ENCODE assay signal across 21 cellular contexts in the genomic region with DNA sequence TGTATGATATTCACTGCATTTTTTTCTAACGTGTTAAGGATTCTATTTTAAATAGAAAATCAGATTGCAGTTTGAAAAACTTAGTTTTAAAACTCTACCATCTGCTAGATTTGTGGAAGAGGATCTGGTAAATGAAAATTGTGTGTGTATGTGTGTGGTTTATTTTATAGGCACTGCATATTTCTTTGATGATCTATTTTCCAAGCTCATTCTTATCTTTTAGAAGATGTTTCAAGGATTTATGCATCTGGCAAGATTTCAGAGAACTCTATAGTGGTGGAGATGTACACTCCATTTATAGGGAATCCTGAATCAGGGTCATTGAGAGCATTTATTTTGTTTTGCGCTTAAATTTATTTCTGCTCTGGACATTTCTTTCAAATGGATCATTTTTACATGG.
A peak's percentile ranks its signal among the peaks of the same experiment; 100 is the strongest.
DNase-seq lines count a peak whose midpoint lies in the region; ATAC-seq and TF ChIP-seq lines count a peak whose summit lies in the region.
"Had no signal": no experiment of that assay in that cellular context is flagged by ENCODE, and none has a peak within 500 bp of the region (broad histone marks: within the 10 kb centered on the region; RNA-seq: fewer than 3 reads in every experiment).

No MANE protein-coding gene starts in this region.

- H3K36me3 ChIP-seq in GM23248 (ENCODE audit: low read depth) (no peaks in the 10 kb centered on the region), osteoblast (ENCODE audit: insufficient read depth, low read length) (peaks cover 2% of the 10 kb centered on the region)
- H3K36me3 ChIP-seq: ascending aorta, HAP-1, SJSA1 had no signal

- H4K20me1 ChIP-seq in GM23248 (ENCODE audit: insufficient read depth) (no peaks in the 10 kb centered on the region), osteoblast (ENCODE audit: insufficient read depth, low read length) (no peaks in the 10 kb centered on the region)

- H3K4me3 ChIP-seq in GM23248, result no peak overlapping the region
- H3K4me3 ChIP-seq in osteoblast (ENCODE audit: insufficient read depth, low read length), result no peak overlapping the region
- H3K4me3 ChIP-seq: ascending aorta, HAP-1, lung, SJSA1 had no signal

- H3K27me3 ChIP-seq in GM23248 (replicated peaks; ENCODE audit: insufficient read depth) (no peaks in the 10 kb centered on the region), osteoblast (ENCODE audit: insufficient read depth, low read length) (no peaks in the 10 kb centered on the region)
- H3K27me3 ChIP-seq: SJSA1 had no signal

- H3K36me3 Mint-ChIP-seq in chondrocyte (ENCODE audit: low read depth), result no peaks in the 10 kb centered on the region
- H3K36me3 Mint-ChIP-seq in activated T-cell treated with anti-CD3 and anti-CD28 coated beads, Interleukin-2, amount 50 U/mL, for 4 hours (ENCODE audit: insufficient read depth), result no peaks in the 10 kb centered on the region
- H3K36me3 Mint-ChIP-seq: activated naive CD4-positive, alpha-beta T cell treated with anti-CD3 and anti-CD28 coated beads, Interleukin-2, amount 50 U/mL, for 24 hours; naive thymus-derived CD4-positive, alpha-beta T cell had no signal

- H3K4me1 Mint-ChIP-seq in chondrocyte (ENCODE audit: low read depth), result peaks cover 91% of the 10 kb centered on the region
- no peaks in the 10 kb centered on the region for H3K4me1 Mint-ChIP-seq in activated T-cell treated with anti-CD3 and anti-CD28 coated beads, Interleukin-2, amount 50 U/mL, for 4 hours (ENCODE audit: low read depth)
- H3K4me1 Mint-ChIP-seq: activated naive CD4-positive, alpha-beta T cell treated with anti-CD3 and anti-CD28 coated beads, Interleukin-2, amount 50 U/mL, for 24 hours; stimulated activated naive CD8-positive, alpha-beta T cell treated with anti-CD3 and anti-CD28 coated beads, Interleukin-15, amount 100 ng/mL, for 72 hours had no signal

- no peaks in the 10 kb centered on the region for H3K9me3 Mint-ChIP-seq in chondrocyte (ENCODE audit: low read depth)
- no peaks in the 10 kb centered on the region for H3K9me3 Mint-ChIP-seq in activated T-cell treated with anti-CD3 and anti-CD28 coated beads, Interleukin-2, amount 50 U/mL, for 4 hours
- H3K9me3 Mint-ChIP-seq: activated naive CD4-positive, alpha-beta T cell treated with anti-CD3 and anti-CD28 coated beads, Interleukin-2, amount 50 U/mL, for 24 hours; effector memory CD8-positive, alpha-beta T cell; naive thymus-derived CD4-positive, alpha-beta T cell; stimulated activated naive CD8-positive, alpha-beta T cell treated with anti-CD3 and anti-CD28 coated beads, Interleukin-15, amount 100 ng/mL, for 72 hours had no signal

- ATAC-seq in GM18909 (IDR thresholded peaks at IDR 0.05; ENCODE audit: poor library complexity, unreplicated experiment), result no peak
- ATAC-seq in activated T-cell treated with anti-CD3 and anti-CD28 coated beads, Interleukin-2, amount 50 U/mL, for 4 hours, result no peak
- ATAC-seq in HG03439 (IDR thresholded peaks at IDR 0.05; ENCODE audit: unreplicated experiment), result no peak
- ATAC-seq: effector memory CD8-positive, alpha-beta T cell; naive thymus-derived CD4-positive, alpha-beta T cell; stimulated activated naive CD8-positive, alpha-beta T cell treated with anti-CD3 and anti-CD28 coated beads, Interleukin-15, amount 100 ng/mL, for 72 hours had no signal

- H3K79me2 ChIP-seq in GM23248 (ENCODE audit: insufficient read depth), result peaks cover 77% of the 10 kb centered on the region
- peaks cover 69% of the 10 kb centered on the region for H3K79me2 ChIP-seq in osteoblast (ENCODE audit: insufficient read depth, low read length)

- TF ChIP-seq CTCF in chondrocyte (IDR thresholded peaks at IDR 0.05) (no peak), osteoblast (IDR thresholded peaks at IDR 0.05; ENCODE audit: extremely low read depth, low read depth, low read length) (no peak)

- H3K27ac ChIP-seq in GM23248 (peak overlapping the region; percentile 93), osteoblast (ENCODE audit: low read depth, low read length) (peak overlapping the region; percentile 100)
- H3K27ac ChIP-seq: ascending aorta had no signal

- peak overlapping the region; percentile 99 for H3K27ac Mint-ChIP-seq in chondrocyte (ENCODE audit: unreplicated experiment)
- H3K27ac Mint-ChIP-seq: activated naive CD4-positive, alpha-beta T cell treated with anti-CD3 and anti-CD28 coated beads, Interleukin-2, amount 50 U/mL, for 24 hours; effector memory CD8-positive, alpha-beta T cell; naive thymus-derived CD4-positive, alpha-beta T cell; stimulated activated naive CD8-positive, alpha-beta T cell treated with anti-CD3 and anti-CD28 coated beads, Interleukin-15, amount 100 ng/mL, for 72 hours had no signal

- peaks cover 97% of the 10 kb centered on the region for H3F3A ChIP-seq in GM23248 (ENCODE audit: insufficient read depth)

- H2AFZ ChIP-seq in GM23248 (no peak overlapping the region), osteoblast (ENCODE audit: low read length) (no peak overlapping the region)

- H3K9ac ChIP-seq in GM23248, result no peak overlapping the region

- H3K9me2 ChIP-seq in GM23248 (ENCODE audit: insufficient read depth), result no peaks in the 10 kb centered on the region

- 49 to 53% methylated on average over 2 of the region's 2 CpGs for WGBS in GM23248 (ENCODE audit: low coverage in 1 of 2, low lambda C conversion rate in 2 of 2, missing lambda C conversion rate in 2 of 2), 2 experiments

- H3K4me3 Mint-ChIP-seq in chondrocyte (ENCODE audit: unreplicated experiment), result no peak overlapping the region
- H3K4me3 Mint-ChIP-seq in activated T-cell treated with anti-CD3 and anti-CD28 coated beads, Interleukin-2, amount 50 U/mL, for 4 hours, result no peak overlapping the region
- H3K4me3 Mint-ChIP-seq: activated naive CD4-positive, alpha-beta T cell treated with anti-CD3 and anti-CD28 coated beads, Interleukin-2, amount 50 U/mL, for 24 hours; effector memory CD8-positive, alpha-beta T cell; naive thymus-derived CD4-positive, alpha-beta T cell; stimulated activated naive CD8-positive, alpha-beta T cell treated with anti-CD3 and anti-CD28 coated beads, Interleukin-15, amount 100 ng/mL, for 72 hours had no signal

- H3K4me1 ChIP-seq in GM23248 (ENCODE audit: insufficient read depth) (peaks cover 80% of the 10 kb centered on the region), osteoblast (ENCODE audit: insufficient read depth, low read length) (peaks cover 90% of the 10 kb centered on the region)

- H3K4me2 ChIP-seq in GM23248 (ENCODE audit: unreplicated experiment) (peak overlapping the region; percentile 97), osteoblast (ENCODE audit: insufficient read depth, low read length) (peak overlapping the region; percentile 78)

- DNase-seq in GM23248 (peak; percentile 41), M059J (ENCODE audit: low read depth) (peak; percentile 22), chondrocyte (ENCODE audit: low spot score) (no peak), osteoblast (ENCODE audit: insufficient read length, low spot score, missing footprints) (no peak), NCI-H82 (lab: John Stamatoyannopoulos, UW) (no peak)
- no peak for DNase-seq in activated T-cell treated with anti-CD3 and anti-CD28 coated beads, Interleukin-2, amount 50 U/mL, for 4 hours
- DNase-seq: activated CD4-positive, CD25-positive, alpha-beta regulatory T cell treated with anti-CD3 and anti-CD28 coated beads, Interleukin-2, amount 50 U/mL, for 72 hours; effector memory CD8-positive, alpha-beta T cell; head of caudate nucleus; naive thymus-derived CD4-positive, alpha-beta T cell; NCI-H526; stimulated activated CD4-positive, alpha-beta T cell treated with anti-CD3 and anti-CD28 coated beads, Interleukin-2, amount 100 ng/mL, for 24 hours; stimulated activated naive CD8-positive, alpha-beta T cell treated with anti-CD3 and anti-CD28 coated beads, Interleukin-15, amount 100 ng/mL, for 72 hours; trophoblast cell had no signal

- in situ Hi-C loops in GM23248 (cut with MboI), result no loop called here

- no peaks in the 10 kb centered on the region for H3K27me3 Mint-ChIP-seq in chondrocyte (ENCODE audit: low read depth)
- peaks cover 26% of the 10 kb centered on the region for H3K27me3 Mint-ChIP-seq in activated T-cell treated with anti-CD3 and anti-CD28 coated beads, Interleukin-2, amount 50 U/mL, for 4 hours (ENCODE audit: low read depth)

- H3K9me3 ChIP-seq in GM23248 (ENCODE audit: low read depth) (no peaks in the 10 kb centered on the region), osteoblast (ENCODE audit: low read depth, low read length) (no peaks in the 10 kb centered on the region)
- H3K9me3 ChIP-seq: ascending aorta, HAP-1, SJSA1 had no signal

Comparison
In these comparisons a context has a peak if more than half of its experiments do, and no peak if none do; other contexts are left out.
1. DNase-seq: peak in GM23248 (single experiment) and M059J (single experiment); none in chondrocyte (single experiment), osteoblast (single experiment), activated T-cell treated with anti-CD3 and anti-CD28 coated beads, Interleukin-2, amount 50 U/mL, for 4 hours (single experiment) and NCI-H82 (single experiment).